In the genomic region with DNA sequence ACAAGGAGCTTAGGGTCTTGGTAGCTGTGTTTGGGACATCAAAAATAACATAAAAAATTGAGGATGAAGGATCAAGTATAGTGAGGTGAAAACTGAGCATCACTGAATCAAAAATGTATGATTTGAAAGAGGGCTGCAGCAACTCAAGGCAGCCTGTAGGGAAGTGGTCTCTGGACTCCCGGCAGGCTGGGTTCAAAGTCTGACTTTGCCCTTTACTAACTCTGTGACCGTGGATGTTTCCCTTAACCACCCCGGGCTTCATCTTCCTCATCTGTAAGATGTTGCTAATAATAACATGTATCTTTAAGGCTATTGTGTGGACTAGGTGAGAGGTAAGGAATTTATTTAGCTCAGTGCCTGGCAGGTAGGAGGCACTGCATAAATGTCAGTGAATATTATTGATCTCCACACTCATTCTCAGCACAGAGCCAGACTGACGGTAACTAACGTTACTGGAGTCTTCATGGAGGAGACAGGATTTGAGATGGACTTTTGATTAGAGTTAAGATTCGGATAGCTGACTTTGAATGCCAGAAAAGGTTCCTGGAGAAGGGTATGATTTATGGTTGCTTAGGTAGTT, we compare ENCODE assay signal across 2 cellular contexts.
TF ChIP-seq lines count a peak whose summit lies in the region.

No MANE protein-coding gene starts in this region.

TF ChIP-seq in GM23338, 12 proteins besides CTCF, POLR2A, EP300 and RAD21 (continued from another document):
- TF ChIP-seq, protein P1, sequence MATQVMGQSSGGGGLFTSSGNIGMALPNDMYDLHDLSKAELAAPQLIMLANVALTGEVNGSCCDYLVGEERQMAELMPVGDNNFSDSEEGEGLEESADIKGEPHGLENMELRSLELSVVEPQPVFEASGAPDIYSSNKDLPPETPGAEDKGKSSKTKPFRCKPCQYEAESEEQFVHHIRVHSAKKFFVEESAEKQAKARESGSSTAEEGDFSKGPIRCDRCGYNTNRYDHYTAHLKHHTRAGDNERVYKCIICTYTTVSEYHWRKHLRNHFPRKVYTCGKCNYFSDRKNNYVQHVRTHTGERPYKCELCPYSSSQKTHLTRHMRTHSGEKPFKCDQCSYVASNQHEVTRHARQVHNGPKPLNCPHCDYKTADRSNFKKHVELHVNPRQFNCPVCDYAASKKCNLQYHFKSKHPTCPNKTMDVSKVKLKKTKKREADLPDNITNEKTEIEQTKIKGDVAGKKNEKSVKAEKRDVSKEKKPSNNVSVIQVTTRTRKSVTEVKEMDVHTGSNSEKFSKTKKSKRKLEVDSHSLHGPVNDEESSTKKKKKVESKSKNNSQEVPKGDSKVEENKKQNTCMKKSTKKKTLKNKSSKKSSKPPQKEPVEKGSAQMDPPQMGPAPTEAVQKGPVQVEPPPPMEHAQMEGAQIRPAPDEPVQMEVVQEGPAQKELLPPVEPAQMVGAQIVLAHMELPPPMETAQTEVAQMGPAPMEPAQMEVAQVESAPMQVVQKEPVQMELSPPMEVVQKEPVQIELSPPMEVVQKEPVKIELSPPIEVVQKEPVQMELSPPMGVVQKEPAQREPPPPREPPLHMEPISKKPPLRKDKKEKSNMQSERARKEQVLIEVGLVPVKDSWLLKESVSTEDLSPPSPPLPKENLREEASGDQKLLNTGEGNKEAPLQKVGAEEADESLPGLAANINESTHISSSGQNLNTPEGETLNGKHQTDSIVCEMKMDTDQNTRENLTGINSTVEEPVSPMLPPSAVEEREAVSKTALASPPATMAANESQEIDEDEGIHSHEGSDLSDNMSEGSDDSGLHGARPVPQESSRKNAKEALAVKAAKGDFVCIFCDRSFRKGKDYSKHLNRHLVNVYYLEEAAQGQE (IDR thresholded peaks at IDR 0.05; ENCODE audit: unreplicated experiment): no peak
- no peak for TF ChIP-seq STAT1 (IDR thresholded peaks at IDR 0.05; ENCODE audit: unreplicated experiment)
- no peak for TF ChIP-seq JUNB (IDR thresholded peaks at IDR 0.05; ENCODE audit: unreplicated experiment)
- TF ChIP-seq EZH2 (IDR thresholded peaks at IDR 0.05; ENCODE audit: low read depth, unreplicated experiment): no peak
- TF ChIP-seq POLR2AphosphoS5 (IDR thresholded peaks at IDR 0.05; ENCODE audit: low read depth): no peak
- no peak for TF ChIP-seq ZNF331 (CRISPR knock-in tag; IDR thresholded peaks at IDR 0.05; ENCODE audit: low read depth)
- TF ChIP-seq, protein P2, sequence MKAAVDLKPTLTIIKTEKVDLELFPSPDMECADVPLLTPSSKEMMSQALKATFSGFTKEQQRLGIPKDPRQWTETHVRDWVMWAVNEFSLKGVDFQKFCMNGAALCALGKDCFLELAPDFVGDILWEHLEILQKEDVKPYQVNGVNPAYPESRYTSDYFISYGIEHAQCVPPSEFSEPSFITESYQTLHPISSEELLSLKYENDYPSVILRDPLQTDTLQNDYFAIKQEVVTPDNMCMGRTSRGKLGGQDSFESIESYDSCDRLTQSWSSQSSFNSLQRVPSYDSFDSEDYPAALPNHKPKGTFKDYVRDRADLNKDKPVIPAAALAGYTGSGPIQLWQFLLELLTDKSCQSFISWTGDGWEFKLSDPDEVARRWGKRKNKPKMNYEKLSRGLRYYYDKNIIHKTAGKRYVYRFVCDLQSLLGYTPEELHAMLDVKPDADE (IDR thresholded peaks at IDR 0.05): no peak
- TF ChIP-seq, protein P3, sequence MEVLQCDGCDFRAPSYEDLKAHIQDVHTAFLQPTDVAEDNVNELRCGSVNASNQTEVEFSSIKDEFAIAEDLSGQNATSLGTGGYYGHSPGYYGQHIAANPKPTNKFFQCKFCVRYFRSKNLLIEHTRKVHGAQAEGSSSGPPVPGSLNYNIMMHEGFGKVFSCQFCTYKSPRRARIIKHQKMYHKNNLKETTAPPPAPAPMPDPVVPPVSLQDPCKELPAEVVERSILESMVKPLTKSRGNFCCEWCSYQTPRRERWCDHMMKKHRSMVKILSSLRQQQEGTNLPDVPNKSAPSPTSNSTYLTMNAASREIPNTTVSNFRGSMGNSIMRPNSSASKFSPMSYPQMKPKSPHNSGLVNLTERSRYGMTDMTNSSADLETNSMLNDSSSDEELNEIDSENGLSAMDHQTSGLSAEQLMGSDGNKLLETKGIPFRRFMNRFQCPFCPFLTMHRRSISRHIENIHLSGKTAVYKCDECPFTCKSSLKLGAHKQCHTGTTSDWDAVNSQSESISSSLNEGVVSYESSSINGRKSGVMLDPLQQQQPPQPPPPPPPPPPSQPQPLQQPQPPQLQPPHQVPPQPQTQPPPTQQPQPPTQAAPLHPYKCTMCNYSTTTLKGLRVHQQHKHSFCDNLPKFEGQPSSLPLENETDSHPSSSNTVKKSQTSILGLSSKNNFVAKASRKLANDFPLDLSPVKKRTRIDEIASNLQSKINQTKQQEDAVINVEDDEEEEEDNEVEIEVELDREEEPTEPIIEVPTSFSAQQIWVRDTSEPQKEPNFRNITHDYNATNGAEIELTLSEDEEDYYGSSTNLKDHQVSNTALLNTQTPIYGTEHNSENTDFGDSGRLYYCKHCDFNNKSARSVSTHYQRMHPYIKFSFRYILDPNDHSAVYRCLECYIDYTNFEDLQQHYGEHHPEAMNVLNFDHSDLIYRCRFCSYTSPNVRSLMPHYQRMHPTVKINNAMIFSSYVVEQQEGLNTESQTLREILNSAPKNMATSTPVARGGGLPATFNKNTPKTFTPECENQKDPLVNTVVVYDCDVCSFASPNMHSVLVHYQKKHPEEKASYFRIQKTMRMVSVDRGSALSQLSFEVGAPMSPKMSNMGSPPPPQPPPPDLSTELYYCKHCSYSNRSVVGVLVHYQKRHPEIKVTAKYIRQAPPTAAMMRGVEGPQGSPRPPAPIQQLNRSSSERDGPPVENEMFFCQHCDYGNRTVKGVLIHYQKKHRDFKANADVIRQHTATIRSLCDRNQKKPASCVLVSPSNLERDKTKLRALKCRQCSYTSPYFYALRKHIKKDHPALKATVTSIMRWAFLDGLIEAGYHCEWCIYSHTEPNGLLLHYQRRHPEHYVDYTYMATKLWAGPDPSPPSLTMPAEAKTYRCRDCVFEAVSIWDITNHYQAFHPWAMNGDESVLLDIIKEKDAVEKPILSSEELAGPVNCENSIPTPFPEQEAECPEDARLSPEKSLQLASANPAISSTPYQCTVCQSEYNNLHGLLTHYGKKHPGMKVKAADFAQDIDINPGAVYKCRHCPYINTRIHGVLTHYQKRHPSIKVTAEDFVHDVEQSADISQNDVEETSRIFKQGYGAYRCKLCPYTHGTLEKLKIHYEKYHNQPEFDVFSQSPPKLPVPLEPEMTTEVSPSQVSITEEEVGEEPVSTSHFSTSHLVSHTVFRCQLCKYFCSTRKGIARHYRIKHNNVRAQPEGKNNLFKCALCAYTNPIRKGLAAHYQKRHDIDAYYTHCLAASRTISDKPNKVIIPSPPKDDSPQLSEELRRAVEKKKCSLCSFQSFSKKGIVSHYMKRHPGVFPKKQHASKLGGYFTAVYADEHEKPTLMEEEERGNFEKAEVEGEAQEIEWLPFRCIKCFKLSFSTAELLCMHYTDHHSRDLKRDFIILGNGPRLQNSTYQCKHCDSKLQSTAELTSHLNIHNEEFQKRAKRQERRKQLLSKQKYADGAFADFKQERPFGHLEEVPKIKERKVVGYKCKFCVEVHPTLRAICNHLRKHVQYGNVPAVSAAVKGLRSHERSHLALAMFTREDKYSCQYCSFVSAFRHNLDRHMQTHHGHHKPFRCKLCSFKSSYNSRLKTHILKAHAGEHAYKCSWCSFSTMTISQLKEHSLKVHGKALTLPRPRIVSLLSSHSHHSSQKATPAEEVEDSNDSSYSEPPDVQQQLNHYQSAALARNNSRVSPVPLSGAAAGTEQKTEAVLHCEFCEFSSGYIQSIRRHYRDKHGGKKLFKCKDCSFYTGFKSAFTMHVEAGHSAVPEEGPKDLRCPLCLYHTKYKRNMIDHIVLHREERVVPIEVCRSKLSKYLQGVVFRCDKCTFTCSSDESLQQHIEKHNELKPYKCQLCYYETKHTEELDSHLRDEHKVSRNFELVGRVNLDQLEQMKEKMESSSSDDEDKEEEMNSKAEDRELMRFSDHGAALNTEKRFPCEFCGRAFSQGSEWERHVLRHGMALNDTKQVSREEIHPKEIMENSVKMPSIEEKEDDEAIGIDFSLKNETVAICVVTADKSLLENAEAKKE (CRISPR knock-in tag; IDR thresholded peaks at IDR 0.05): no peak
- TF ChIP-seq ZNF114 (CRISPR knock-in tag; IDR thresholded peaks at IDR 0.05): no peak
TF ChIP-seq in GM23338: peak in this region for 0.

TF ChIP-seq in HepG2, 621 proteins besides CTCF, POLR2A, EP300 and RAD21 (continued from another document):
- TF ChIP-seq NCOR1 (IDR thresholded peaks at IDR 0.05; ENCODE audit: borderline replicate concordance, low read length) (peak; percentile 41; the same call in 1 of the 2 replicates), RXRB (CRISPR knock-in tag; IDR thresholded peaks at IDR 0.05; ENCODE audit: borderline replicate concordance) (no peak), HNF4A (CRISPR knock-in tag; IDR thresholded peaks at IDR 0.05) (peak; percentile 71)
TF ChIP-seq in HepG2: peak in this region for 3.
